1 cellular context compared by ENCODE assay signal in genomic region chr5:157535042-157535865, GRCh38.
TF ChIP-seq lines count a peak whose summit lies in the region.

No MANE protein-coding gene starts in this region.

TF ChIP-seq in K562, 482 proteins besides CTCF, POLR2A, EP300 and RAD21 (continued from another document and continues in another):
- TF ChIP-seq RFX7 (CRISPR knock-in tag; IDR thresholded peaks at IDR 0.05) (no peak), E2F5 (CRISPR knock-in tag; IDR thresholded peaks at IDR 0.05) (no peak), PRDM10 (IDR thresholded peaks at IDR 0.05; ENCODE audit: partially characterized antibody) (peak; percentile 13), ZBTB33 (CRISPR knock-in tag; IDR thresholded peaks at IDR 0.05) (no peak), BRF2 (IDR thresholded peaks at IDR 0.05; ENCODE audit: borderline replicate concordance, insufficient read depth, insufficient read length) (no peak), PTTG1 (tag; IDR thresholded peaks at IDR 0.05; ENCODE audit: low read depth) (peak; percentile 38; the same call in 1 of the 2 replicates), ZBTB26 (CRISPR knock-in tag; IDR thresholded peaks at IDR 0.05) (no peak), EP400 (IDR thresholded peaks at IDR 0.05) (no peak), MYBL2 (IDR thresholded peaks at IDR 0.05; ENCODE audit: low read depth) (no peak), MYBL2 (CRISPR knock-in tag; IDR thresholded peaks at IDR 0.05; ENCODE audit: borderline replicate concordance) (no peak), TSC22D4 (tag; IDR thresholded peaks at IDR 0.05) (no peak), PBX2 (CRISPR knock-in tag; IDR thresholded peaks at IDR 0.05; ENCODE audit: low read depth) (no peak), PBX2 (tag; conservative IDR thresholded peaks at IDR 0.05; ENCODE audit: low read depth) (peak; percentile 66), CREB1 (IDR thresholded peaks at IDR 0.05) (no peak), CREB1 (CRISPR knock-in tag; IDR thresholded peaks at IDR 0.05) (no peak), THRAP3 (IDR thresholded peaks at IDR 0.05; ENCODE audit: borderline replicate concordance) (no peak), U2AF2 (optimal IDR thresholded peaks at IDR 0.05; ENCODE audit: low read depth, low read length) (no peak), SRSF7 (optimal IDR thresholded peaks at IDR 0.05; ENCODE audit: low read depth, low read length) (no peak), CREB5 (CRISPR knock-in tag; IDR thresholded peaks at IDR 0.05) (no peak), MYC (IDR thresholded peaks at IDR 0.05; ENCODE audit: low read depth, low read length) (no peak), MYC (CRISPR knock-in tag; IDR thresholded peaks at IDR 0.05; ENCODE audit: borderline replicate concordance, low read depth) (no peak), ZNF316 (IDR thresholded peaks at IDR 0.05) (no peak), HDGF (IDR thresholded peaks at IDR 0.05) (no peak), NFE2 (IDR thresholded peaks at IDR 0.05; ENCODE audit: low read depth) (no peak), SAFB2 (IDR thresholded peaks at IDR 0.05; ENCODE audit: borderline replicate concordance, low read depth, low read length, severe bottlenecking) (no peak), SIN3B (IDR thresholded peaks at IDR 0.05; ENCODE audit: low read depth) (no peak), ZNF197 (CRISPR knock-in tag; IDR thresholded peaks at IDR 0.05; ENCODE audit: low read depth) (no peak), DMBX1 (CRISPR knock-in tag; IDR thresholded peaks at IDR 0.05; ENCODE audit: borderline replicate concordance) (0 out of 2 replicates have a peak, but pooled peaks have one; percentile 15), ZNF740 (CRISPR knock-in tag; IDR thresholded peaks at IDR 0.05) (no peak), ZNF740 (tag; IDR thresholded peaks at IDR 0.05) (no peak), TARDBP (IDR thresholded peaks at IDR 0.05) (no peak), ZNF696 (CRISPR knock-in tag; conservative IDR thresholded peaks at IDR 0.05) (no peak), ZNF239 (CRISPR knock-in tag; IDR thresholded peaks at IDR 0.05) (no peak), MEF2A (IDR thresholded peaks at IDR 0.05; ENCODE audit: control insufficient read depth, low read depth, low read length) (no peak), NFE2L1 (tag; IDR thresholded peaks at IDR 0.05; ENCODE audit: borderline replicate concordance, low read depth) (no peak), SMARCC2 (IDR thresholded peaks at IDR 0.05; ENCODE audit: low read depth) (0 out of 2 replicates have a peak, but pooled peaks have one; percentile 43), SMARCA4 (IDR thresholded peaks at IDR 0.05) (peak; percentile 47; the same call in 1 of the 2 replicates), MIER1 (IDR thresholded peaks at IDR 0.05; ENCODE audit: low read depth) (no peak), OTX1 (CRISPR knock-in tag; IDR thresholded peaks at IDR 0.05) (no peak), ZKSCAN1 (IDR thresholded peaks at IDR 0.05; ENCODE audit: low read depth, low read length) (no peak), GABPA (tag; conservative IDR thresholded peaks at IDR 0.05; ENCODE audit: low read depth) (no peak)
- TF ChIP-seq, protein P1, sequence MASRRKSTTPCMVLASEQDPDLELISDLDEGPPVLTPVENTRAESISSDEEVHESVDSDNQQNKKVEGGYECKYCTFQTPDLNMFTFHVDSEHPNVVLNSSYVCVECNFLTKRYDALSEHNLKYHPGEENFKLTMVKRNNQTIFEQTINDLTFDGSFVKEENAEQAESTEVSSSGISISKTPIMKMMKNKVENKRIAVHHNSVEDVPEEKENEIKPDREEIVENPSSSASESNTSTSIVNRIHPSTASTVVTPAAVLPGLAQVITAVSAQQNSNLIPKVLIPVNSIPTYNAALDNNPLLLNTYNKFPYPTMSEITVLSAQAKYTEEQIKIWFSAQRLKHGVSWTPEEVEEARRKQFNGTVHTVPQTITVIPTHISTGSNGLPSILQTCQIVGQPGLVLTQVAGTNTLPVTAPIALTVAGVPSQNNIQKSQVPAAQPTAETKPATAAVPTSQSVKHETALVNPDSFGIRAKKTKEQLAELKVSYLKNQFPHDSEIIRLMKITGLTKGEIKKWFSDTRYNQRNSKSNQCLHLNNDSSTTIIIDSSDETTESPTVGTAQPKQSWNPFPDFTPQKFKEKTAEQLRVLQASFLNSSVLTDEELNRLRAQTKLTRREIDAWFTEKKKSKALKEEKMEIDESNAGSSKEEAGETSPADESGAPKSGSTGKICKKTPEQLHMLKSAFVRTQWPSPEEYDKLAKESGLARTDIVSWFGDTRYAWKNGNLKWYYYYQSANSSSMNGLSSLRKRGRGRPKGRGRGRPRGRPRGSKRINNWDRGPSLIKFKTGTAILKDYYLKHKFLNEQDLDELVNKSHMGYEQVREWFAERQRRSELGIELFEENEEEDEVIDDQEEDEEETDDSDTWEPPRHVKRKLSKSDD (conservative IDR thresholded peaks at IDR 0.05; ENCODE audit: low read length) = no peak
- TF ChIP-seq, protein P2, sequence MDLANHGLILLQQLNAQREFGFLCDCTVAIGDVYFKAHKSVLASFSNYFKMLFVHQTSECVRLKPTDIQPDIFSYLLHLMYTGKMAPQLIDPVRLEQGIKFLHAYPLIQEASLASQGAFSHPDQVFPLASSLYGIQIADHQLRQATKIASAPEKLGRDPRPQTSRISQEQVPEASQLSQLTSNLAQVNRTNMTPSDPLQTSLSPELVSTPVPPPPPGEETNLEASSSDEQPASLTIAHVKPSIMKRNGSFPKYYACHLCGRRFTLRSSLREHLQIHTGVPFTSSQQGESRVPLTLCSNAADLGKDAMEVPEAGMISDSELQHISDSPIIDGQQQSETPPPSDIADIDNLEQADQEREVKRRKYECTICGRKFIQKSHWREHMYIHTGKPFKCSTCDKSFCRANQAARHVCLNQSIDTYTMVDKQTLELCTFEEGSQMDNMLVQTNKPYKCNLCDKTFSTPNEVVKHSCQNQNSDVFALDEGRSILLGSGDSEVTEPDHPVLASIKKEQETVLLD (IDR thresholded peaks at IDR 0.05) = no peak
- TF ChIP-seq, protein P3, sequence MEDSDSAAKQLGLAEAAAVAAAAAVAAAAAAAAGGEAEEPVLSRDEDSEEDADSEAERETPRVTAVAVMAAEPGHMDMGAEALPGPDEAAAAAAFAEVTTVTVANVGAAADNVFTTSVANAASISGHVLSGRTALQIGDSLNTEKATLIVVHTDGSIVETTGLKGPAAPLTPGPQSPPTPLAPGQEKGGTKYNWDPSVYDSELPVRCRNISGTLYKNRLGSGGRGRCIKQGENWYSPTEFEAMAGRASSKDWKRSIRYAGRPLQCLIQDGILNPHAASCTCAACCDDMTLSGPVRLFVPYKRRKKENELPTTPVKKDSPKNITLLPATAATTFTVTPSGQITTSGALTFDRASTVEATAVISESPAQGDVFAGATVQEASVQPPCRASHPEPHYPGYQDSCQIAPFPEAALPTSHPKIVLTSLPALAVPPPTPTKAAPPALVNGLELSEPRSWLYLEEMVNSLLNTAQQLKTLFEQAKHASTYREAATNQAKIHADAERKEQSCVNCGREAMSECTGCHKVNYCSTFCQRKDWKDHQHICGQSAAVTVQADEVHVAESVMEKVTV (CRISPR knock-in tag; IDR thresholded peaks at IDR 0.05) = no peak
